In the genomic region with DNA sequence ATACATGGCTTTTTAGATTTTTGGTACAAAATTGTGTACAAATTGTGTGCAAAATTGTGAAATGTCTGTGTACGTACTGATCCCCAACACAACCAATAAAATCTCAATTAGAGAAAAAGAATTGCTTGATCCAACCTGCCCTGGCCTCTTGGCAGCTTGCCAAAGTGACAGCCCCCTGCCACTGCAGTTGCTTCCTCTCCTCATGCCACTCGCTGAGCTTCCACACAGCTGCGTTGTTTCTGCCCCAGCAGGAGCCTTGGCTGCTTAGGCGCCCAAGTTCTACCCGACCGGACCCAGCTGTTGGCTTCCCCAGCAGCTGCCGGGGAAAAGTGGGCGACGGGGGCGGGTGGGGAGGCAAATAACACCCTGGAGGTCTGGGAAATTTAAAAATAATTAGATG, we compare ENCODE assay signal across 1 cellular context.
TF ChIP-seq lines count a peak whose summit lies in the region.

No MANE protein-coding gene starts in this region.

TF ChIP-seq in GM23338, 12 proteins besides CTCF, POLR2A, EP300 and RAD21:
- no peak for TF ChIP-seq STAT1 (IDR thresholded peaks at IDR 0.05; ENCODE audit: unreplicated experiment)
- no peak for TF ChIP-seq ZNF331 (CRISPR knock-in tag; IDR thresholded peaks at IDR 0.05; ENCODE audit: low read depth)
- TF ChIP-seq, protein P1, sequence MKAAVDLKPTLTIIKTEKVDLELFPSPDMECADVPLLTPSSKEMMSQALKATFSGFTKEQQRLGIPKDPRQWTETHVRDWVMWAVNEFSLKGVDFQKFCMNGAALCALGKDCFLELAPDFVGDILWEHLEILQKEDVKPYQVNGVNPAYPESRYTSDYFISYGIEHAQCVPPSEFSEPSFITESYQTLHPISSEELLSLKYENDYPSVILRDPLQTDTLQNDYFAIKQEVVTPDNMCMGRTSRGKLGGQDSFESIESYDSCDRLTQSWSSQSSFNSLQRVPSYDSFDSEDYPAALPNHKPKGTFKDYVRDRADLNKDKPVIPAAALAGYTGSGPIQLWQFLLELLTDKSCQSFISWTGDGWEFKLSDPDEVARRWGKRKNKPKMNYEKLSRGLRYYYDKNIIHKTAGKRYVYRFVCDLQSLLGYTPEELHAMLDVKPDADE (IDR thresholded peaks at IDR 0.05), result no peak
- TF ChIP-seq EZH2 (IDR thresholded peaks at IDR 0.05; ENCODE audit: low read depth, unreplicated experiment), result no peak
- no peak for TF ChIP-seq NANOG (IDR thresholded peaks at IDR 0.05; ENCODE audit: borderline replicate concordance)
- TF ChIP-seq POLR2AphosphoS5 (IDR thresholded peaks at IDR 0.05; ENCODE audit: low read depth), result no peak
- no peak for TF ChIP-seq ZNF114 (CRISPR knock-in tag; IDR thresholded peaks at IDR 0.05)
